In genomic region chr2:230416061-230416721, GRCh38 we compare ENCODE assay signal across 8 cellular contexts. TPM values are rescaled to one million over a fixed set of nuclear protein-coding genes. Genes with fewer than 3 reads are reported as not detected.
A peak's percentile ranks its signal among the peaks of the same experiment; 100 is the strongest.
DNase-seq lines count a peak whose midpoint lies in the region; ATAC-seq lines count a peak whose summit lies in the region.

Gene SP100 (plus strand): TSS chr2:230416201. CDS start chr2:230416297, 96 bp downstream.

- no peaks in the 10 kb centered on the region for H3K9me3 ChIP-seq in skeletal muscle tissue (ENCODE audit: control insufficient read depth in 3 of 3, low read length in 3 of 3)

- H2AFZ ChIP-seq in ACC112 (ENCODE audit: low read length, unreplicated experiment), result peak within 1 kb of the TSS; percentile 18

- in situ Hi-C loops in SK-MEL-5 (cut with HindIII; ENCODE audit: low pct_unique_long_range_greater_than_20kb, low sequenced_read_pairs), result no loop called here

- H3K36me3 ChIP-seq in ACC112 (ENCODE audit: insufficient read depth, low read length) (peaks cover 25% of the 10 kb centered on the region), skeletal muscle tissue (ENCODE audit: control insufficient read depth in 3 of 3, insufficient read depth in 3 of 3, low read length in 3 of 3) (no peaks in the 10 kb centered on the region)

- intact Hi-C loops in cardiac septum (cut with DNase I), result no loop called here

- ATAC-seq in GM18909 (IDR thresholded peaks at IDR 0.05; ENCODE audit: poor library complexity, unreplicated experiment), result peak; percentile 81
- ATAC-seq in HG03159 (IDR thresholded peaks at IDR 0.05; ENCODE audit: unreplicated experiment), result peak; percentile 82

- peak; percentile 68 for DNase-seq in SK-MEL-5 (ENCODE audit: low read depth, low spot score)
- peak; percentile 78 for DNase-seq in activated naive CD4-positive, alpha-beta T cell treated with Interleukin-2 at 50 U/mL for 16 hours
- DNase-seq in cardiac septum (ENCODE audit: low spot score), result peak; percentile 93
- no peak for DNase-seq in cerebellar cortex (ENCODE audit: low spot score)

- H3K4me3 ChIP-seq in ACC112 (ENCODE audit: low read depth, low read length) (peak within 1 kb of the TSS; percentile 97), skeletal muscle tissue (ENCODE audit: low read length in 3 of 3) (peak within 1 kb of the TSS; percentile 72 to 81 (median 81))

- H3K4me1 ChIP-seq in ACC112 (ENCODE audit: control insufficient read depth, insufficient read depth, low read length, unreplicated experiment) (peaks cover 54% of the 10 kb centered on the region), skeletal muscle tissue (ENCODE audit: control insufficient read depth in 3 of 3, insufficient read depth in 3 of 3, low read length in 3 of 3) (peaks cover 18 to 25% (median 19%) of the 10 kb centered on the region in 3 donors)

- H3K79me2 ChIP-seq in ACC112 (ENCODE audit: control insufficient read depth, insufficient read depth, low read length, unreplicated experiment), result peaks cover 58% of the 10 kb centered on the region

- peak within 1 kb of the TSS; percentile 80 to 83 (median 82) for H3K9ac ChIP-seq in skeletal muscle tissue (ENCODE audit: low read depth in 1 of 3, low read length in 3 of 3)

- H3K27me3 ChIP-seq in ACC112 (ENCODE audit: insufficient read depth, low read length) (no peaks in the 10 kb centered on the region), skeletal muscle tissue (ENCODE audit: control insufficient read depth in 3 of 3, insufficient read depth in 3 of 3, low read length in 3 of 3) (no peaks in the 10 kb centered on the region)

- H3K27ac ChIP-seq in ACC112 (ENCODE audit: low read depth, low read length) (peak within 1 kb of the TSS; percentile 99), skeletal muscle tissue (ENCODE audit: low read depth, low read length) (peak within 1 kb of the TSS; percentile 95)

RNA-seq across cellular contexts. Expression of gene SP100, which starts in this region (rescaled TPM):
- 43.2 and 44.3 TPM in 2 replicates for total RNA-seq in SK-MEL-5 (2014; rRNA removed; shearing (Covaris generic))
- polyA plus RNA-seq in SK-MEL-5 (2015; cell fraction: cytosol; rRNA removed), result 27.4 and 36.1 TPM in 2 replicates
- 25.0 and 44.6 TPM in 2 replicates for polyA plus RNA-seq in SK-MEL-5 (2015; cell fraction: nucleus; rRNA removed)
- 46.3 TPM for total RNA-seq in cardiac septum
- 24.0 TPM for total RNA-seq in skeletal muscle tissue
